ENCODE assay signal across 9 cellular contexts in the genomic region with DNA sequence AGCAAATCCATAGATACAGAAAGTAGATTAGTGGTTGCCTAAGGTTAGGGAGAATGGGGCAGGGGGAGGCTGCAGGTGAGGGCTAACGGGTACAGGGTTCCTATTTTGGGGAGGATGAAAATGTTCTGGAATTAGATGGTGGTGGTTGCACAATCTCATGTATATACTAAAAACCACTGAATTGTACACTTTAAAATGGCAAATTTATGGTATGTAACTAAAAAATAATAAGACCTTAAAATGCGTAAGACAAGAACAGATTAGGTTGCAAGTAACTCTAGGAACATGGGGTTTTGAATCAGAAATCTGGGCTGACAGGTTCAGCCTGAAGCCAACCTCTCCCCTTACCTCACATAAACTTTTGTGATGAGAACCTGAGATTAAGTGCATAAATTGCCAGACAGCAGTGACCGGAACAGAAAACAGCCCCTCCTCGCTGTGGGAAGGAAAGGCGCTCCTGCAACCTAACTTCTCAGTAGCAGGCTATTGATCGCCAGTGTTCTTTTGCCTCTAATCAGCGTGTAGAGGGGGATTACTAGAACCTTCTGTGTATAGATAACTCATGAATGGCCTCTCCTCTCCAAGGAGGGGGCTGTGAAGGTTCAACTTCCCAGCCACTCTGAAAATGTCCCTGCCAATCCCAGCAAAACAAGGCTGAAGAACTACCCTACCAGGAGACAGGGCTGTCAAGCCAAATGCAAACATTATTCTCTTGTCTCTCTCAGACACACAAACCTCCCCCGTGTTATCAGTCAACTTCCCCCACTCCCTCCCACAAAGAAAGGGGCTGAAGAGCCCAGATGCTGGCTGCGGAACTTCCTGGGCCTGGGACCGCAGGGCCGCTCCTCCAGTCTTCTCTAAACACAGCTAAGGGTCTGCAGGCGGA. TPM values are rescaled to one million over a fixed set of nuclear protein-coding genes. Genes with fewer than 3 reads are reported as not detected.
A peak's percentile ranks its signal among the peaks of the same experiment; 100 is the strongest.
DNase-seq lines count a peak whose midpoint lies in the region; ATAC-seq and TF ChIP-seq lines count a peak whose summit lies in the region.
"Had no signal": no experiment of that assay in that cellular context is flagged by ENCODE, and none has a peak within 500 bp of the region (broad histone marks: within the 10 kb centered on the region; RNA-seq: fewer than 3 reads in every experiment).

No MANE protein-coding gene starts in this region.

- H3K4me1 Mint-ChIP-seq in brain, result peaks cover 75% of the 10 kb centered on the region

- no peaks in the 10 kb centered on the region for H3K36me3 ChIP-seq in mucosa of stomach (ENCODE audit: control insufficient read depth, insufficient read depth, low read length)

- H3K9me3 ChIP-seq in mucosa of stomach (ENCODE audit: control insufficient read depth, low read length), result no peaks in the 10 kb centered on the region

- H3K27ac Mint-ChIP-seq in brain, result peak overlapping the region in 4 of 5 experiments; percentile 93 to 99 (median 96)

- H3K4me1 ChIP-seq in mucosa of stomach (ENCODE audit: control insufficient read depth, insufficient read depth, low read length), result peaks cover 32% of the 10 kb centered on the region

- no peaks in the 10 kb centered on the region for H3K27me3 ChIP-seq in mucosa of stomach (ENCODE audit: control insufficient read depth, insufficient read depth, low read length)

- TF ChIP-seq CTCF in AG10803 (conservative IDR thresholded peaks at IDR 0.05; ENCODE audit: low read length), result no peak
- TF ChIP-seq CTCF in LNCaP clone FGC (IDR thresholded peaks at IDR 0.05; ENCODE audit: control insufficient read depth, extremely low read depth, insufficient read depth), result no peak
- TF ChIP-seq CTCF in brain (conservative IDR thresholded peaks at IDR 0.05), result no peak

- H3K4me3 ChIP-seq in AG10803 (ENCODE audit: low read length), result peak overlapping the region; percentile 100
- H3K4me3 ChIP-seq in LNCaP clone FGC (ENCODE audit: low read depth, low read length), result peak overlapping the region; percentile 99
- peak overlapping the region; percentile 85 for H3K4me3 ChIP-seq in mucosa of stomach (ENCODE audit: low read length)

- peak overlapping the region; percentile 94 to 97 (median 96) for H3K4me3 Mint-ChIP-seq in brain

- DNase-seq in AG10803 (ENCODE audit: low read depth) (no peak), LNCaP clone FGC (ENCODE audit: low read depth) (no peak), left lobe of liver (ENCODE audit: low spot score) (no peak)
- DNase-seq in activated naive CD4-positive, alpha-beta T cell (lab: John Stamatoyannopoulos, UW), result no peak
- no peak for DNase-seq in activated CD8-positive, alpha-beta memory T cell treated with anti-CD3 and anti-CD28 coated beads, Interleukin-2, amount 50 U/mL, for 48 hours

- H3K27me3 Mint-ChIP-seq in brain, result peaks cover 11% of the 10 kb centered on the region

- peak overlapping the region; percentile 77 for H3K9ac ChIP-seq in mucosa of stomach (ENCODE audit: low read length)

- peaks cover 0 to 13% (median 9%) of the 10 kb centered on the region in 5 experiments for H3K9me3 Mint-ChIP-seq in brain

- peaks cover 49% of the 10 kb centered on the region for H3K36me3 Mint-ChIP-seq in brain

- no peak for ATAC-seq in left lobe of liver
- ATAC-seq in HG03095 (IDR thresholded peaks at IDR 0.05; ENCODE audit: unreplicated experiment), result no peak

RNA-seq across cellular contexts. Expression of a gene that starts 1.9 kb away (rescaled TPM):
- polyA plus RNA-seq in brain (ENCODE audit: insufficient read depth, low read depth, low replicate concordance), result 9.9 TPM
- total RNA-seq in left lobe of liver, result 18.9 TPM

RNA-seq across cellular contexts. Expression of a gene that starts 24.4 kb away (rescaled TPM):
- polyA plus RNA-seq in brain (ENCODE audit: insufficient read depth, low read depth, low replicate concordance), result 0.78 TPM
- 65.3 TPM for total RNA-seq in left lobe of liver
- total RNA-seq: glomerular endothelial cell had no signal
